ENCODE assay signal across 15 cellular contexts in genomic region chr1:93620841-93621210, GRCh38.
A peak's percentile ranks its signal among the peaks of the same experiment; 100 is the strongest.
DNase-seq lines count a peak whose midpoint lies in the region; ATAC-seq, FAIRE-seq and TF ChIP-seq lines count a peak whose summit lies in the region.
"Had no signal": no experiment of that assay in that cellular context is flagged by ENCODE, and none has a peak within 500 bp of the region (broad histone marks: within the 10 kb centered on the region; RNA-seq: fewer than 3 reads in every experiment).

No MANE protein-coding gene starts in this region.

- in situ Hi-C loops in K562 (cut with MboI): loop anchor here (10.0 kb wide), 1 partner anchor 316 kb away; no protein-coding TSS in a partner anchor

- H4K20me1 ChIP-seq in HCT116 (ENCODE audit: insufficient read depth) (no peaks in the 10 kb centered on the region), K562 (replicated peaks; ENCODE audit: control insufficient read depth, insufficient read depth, low read length) (no peaks in the 10 kb centered on the region)

- no peak for TF ChIP-seq EP300 in K562 (IDR thresholded peaks at IDR 0.05; ENCODE audit: low read length)

- ATAC-seq in HCT116 (peak; percentile 38; the same call in 1 of the 2 replicates), K562 (peak; percentile 65), mucosa of descending colon (peak; percentile 21)
- ATAC-seq: CD8-positive, alpha-beta T cell; effector memory CD8-positive, alpha-beta T cell; gastroesophageal sphincter; T-cell had no signal

- intact Hi-C loops in HCT116 (cut with micrococcal nuclease): no loop called here
- intact Hi-C loops in K562 (cut with micrococcal nuclease): loop anchor here (10.0 kb wide), 1 partner anchor 714 kb away; no protein-coding TSS in a partner anchor
- intact Hi-C loops in mucosa of descending colon (cut with DNase I, micrococcal nuclease): loop anchor here in 1 of 2 donors (10.0 kb wide), 2 partner anchors 194 to 224 kb away; no protein-coding TSS in a partner anchor

- H3K36me3 ChIP-seq in HCT116 (ENCODE audit: control insufficient read depth in 1 of 2, insufficient read depth in 2 of 2, low read length in 2 of 2): no peaks in the 10 kb centered on the region; a peak in 1 of 4 replicates
- no peaks in the 10 kb centered on the region for H3K36me3 ChIP-seq in K562 (ENCODE audit: control insufficient read depth, insufficient read depth, low read length)
- no peaks in the 10 kb centered on the region for H3K36me3 ChIP-seq in mucosa of descending colon (ENCODE audit: low read depth)
- H3K36me3 ChIP-seq: gastroesophageal sphincter, thoracic aorta had no signal

- H3K9me1 ChIP-seq in K562 (ENCODE audit: control insufficient read depth, insufficient read depth, low read length): no peaks in the 10 kb centered on the region

- H2AFZ ChIP-seq in HCT116 (ENCODE audit: low read depth, low read length, poor library complexity, severe bottlenecking): no peak overlapping the region
- no peak overlapping the region for H2AFZ ChIP-seq in K562 (ENCODE audit: low read depth, low read length)

- WGBS in K562 (ENCODE audit: insufficient coverage, low coverage, missing lambda C conversion rate): 7% methylated on average over 4 of the region's 4 CpGs

- BruUV-seq in HCT116 (replicated peaks; lab: Mats Ljungman, UMichigan) (no TSS peak), K562 (replicated peaks; lab: Mats Ljungman, UMichigan) (no TSS peak)

- TF ChIP-seq POLR2A in HCT116 (IDR thresholded peaks at IDR 0.05; ENCODE audit: borderline replicate concordance, extremely low read depth, insufficient read depth, insufficient read length) (no peak), K562 (conservative IDR thresholded peaks at IDR 0.05) (no peak)

- peak; percentile 26 for DNase-seq in AG20443 (ENCODE audit: low spot score)
- no peak for DNase-seq in HCT116 (ENCODE audit: low read depth, low spot score)
- DNase-seq in K562 (ENCODE audit: extremely low read depth in 1 of 4, low spot score in 3 of 4): peak; percentile 22 to 63 (median 41)
- DNase-seq in mucosa of descending colon: peak; percentile 76 to 83 (median 78)
- DNase-seq in stimulated activated CD4-positive, alpha-beta T cell treated with anti-CD3 and anti-CD28 coated beads, Interleukin-2, amount 100 ng/mL, for 48 hours: no peak
- DNase-seq in epidermal melanocyte (ENCODE audit: insufficient read length, low spot score): no peak
- no peak for DNase-seq in NCI-H2107 treated with DMSO at 0.1 percent for 48 hours (lab: John Stamatoyannopoulos, UW; ENCODE audit: unreplicated experiment)
- DNase-seq in NOMO-1 (lab: John Stamatoyannopoulos, UW; ENCODE audit: unreplicated experiment in 2 of 2): no peak
- DNase-seq: activated B cell treated with CpG ODN at 0.5 μM for 24 hours; CD8-positive, alpha-beta T cell; effector memory CD8-positive, alpha-beta T cell; posterior cingulate gyrus; T-cell had no signal

- no peaks in the 10 kb centered on the region for H3K27me3 ChIP-seq in HCT116 (ENCODE audit: insufficient read depth, low read length)
- H3K27me3 ChIP-seq in K562 (ENCODE audit: control insufficient read depth in 2 of 2, insufficient read depth in 2 of 2, low read length in 2 of 2): no peaks in the 10 kb centered on the region
- H3K27me3 ChIP-seq: gastroesophageal sphincter had no signal

- no peak for TF ChIP-seq CTCF in HCT116 (IDR thresholded peaks at IDR 0.05 in 2 of 3, conservative IDR thresholded peaks at IDR 0.05 in 1 of 3; ENCODE audit: borderline replicate concordance in 1 of 3, insufficient read depth in 1 of 3, low read depth in 2 of 3, low read length in 2 of 3)
- no peak for TF ChIP-seq CTCF in K562 (IDR thresholded peaks at IDR 0.05 in 2 of 3, conservative IDR thresholded peaks at IDR 0.05 in 1 of 3; ENCODE audit: insufficient read depth in 2 of 3, low read depth in 1 of 3, low read length in 3 of 3)
- no peak for TF ChIP-seq CTCF in mucosa of descending colon (IDR thresholded peaks at IDR 0.05)

- POLR2A ChIA-PET in HCT116 (lab: Charles Lee): no interaction called here
- POLR2A ChIA-PET in K562 (lab: Yijun Ruan, JAX): no interaction called here

- TF ChIP-seq RAD21 in HCT116 (IDR thresholded peaks at IDR 0.05; ENCODE audit: low read depth) (no peak), K562 (CRISPR knock-in tag; conservative IDR thresholded peaks at IDR 0.05 in 1 of 2, IDR thresholded peaks at IDR 0.05 in 1 of 2) (no peak)

- RAD21 ChIA-PET in HCT116 (lab: Charles Lee; ENCODE audit: low non-redundant PET in 1 of 2, low total read pairs in 2 of 2, uncharacterized antibody in 2 of 2, unreplicated experiment in 2 of 2): no interaction called here

- H3K9me3 ChIP-seq in HCT116 (ENCODE audit: control insufficient read depth in 1 of 2, insufficient read depth in 1 of 2, low read depth in 1 of 2, low read length in 2 of 2) (no peaks in the 10 kb centered on the region), K562 (replicated peaks; ENCODE audit: control insufficient read depth, insufficient read depth, low read depth, low read length) (no peaks in the 10 kb centered on the region), mucosa of descending colon (no peaks in the 10 kb centered on the region)
- H3K9me3 ChIP-seq: gastroesophageal sphincter, thoracic aorta had no signal

- H3K4me3 ChIP-seq in HCT116 (replicated peaks in 1 of 2; ENCODE audit: low read depth in 1 of 2, low read length in 2 of 2) (no peak overlapping the region), K562 (no peak overlapping the region), mucosa of descending colon (no peak overlapping the region)
- H3K4me3 ChIP-seq: gastroesophageal sphincter, thoracic aorta had no signal

- H3K4me2 ChIP-seq in HCT116 (ENCODE audit: low read length) (peak overlapping the region; percentile 58; the same call in 1 of the 2 replicates), K562 (ENCODE audit: insufficient read depth, low read length) (no peak overlapping the region)

- CTCF ChIA-PET in HCT116 (lab: Charles Lee) (no interaction called here), K562 (lab: Yijun Ruan, JAX; ENCODE audit: low intra/inter-chr PET ratio) (no interaction called here)

- H3K4me1 ChIP-seq in HCT116 (ENCODE audit: control insufficient read depth in 1 of 2, insufficient read depth in 2 of 2, low read length in 2 of 2): peaks cover 58 to 98% of the 10 kb centered on the region in 2 experiments
- no peaks in the 10 kb centered on the region; a peak in 3 of 5 replicates for H3K4me1 ChIP-seq in K562 (replicated peaks in 1 of 2; ENCODE audit: control insufficient read depth in 2 of 2, insufficient read depth in 2 of 2, low read length in 2 of 2)
- peaks cover 38% of the 10 kb centered on the region for H3K4me1 ChIP-seq in mucosa of descending colon (ENCODE audit: low read depth)

- no peak for FAIRE-seq in K562 (lab: Jason Lieb, UNC)

- H3K9ac ChIP-seq in HCT116 (ENCODE audit: low read length): no peak overlapping the region
- no peak overlapping the region for H3K9ac ChIP-seq in K562 (ENCODE audit: insufficient read depth in 1 of 2, low read depth in 2 of 2, low read length in 2 of 2)

- no peaks in the 10 kb centered on the region for H3K9me2 ChIP-seq in HCT116 (ENCODE audit: insufficient read depth)

- H3K79me2 ChIP-seq in HCT116 (ENCODE audit: insufficient read depth, low read length): peaks cover 96% of the 10 kb centered on the region
- no peaks in the 10 kb centered on the region for H3K79me2 ChIP-seq in K562 (ENCODE audit: control insufficient read depth, insufficient read depth, low read length)

- no peak overlapping the region for H3K27ac ChIP-seq in HCT116 (ENCODE audit: low read depth, low read length)
- H3K27ac ChIP-seq in K562 (ENCODE audit: extremely low read depth, low read depth, low read length): no peak overlapping the region
- H3K27ac ChIP-seq: gastroesophageal sphincter, thoracic aorta had no signal

TF ChIP-seq in HCT116, 20 proteins besides CTCF, POLR2A, EP300 and RAD21 (continues in another document):
- TF ChIP-seq YY1 (IDR thresholded peaks at IDR 0.05; ENCODE audit: extremely low read depth, insufficient replicate concordance, low read depth, low read length): no peak
- no peak for TF ChIP-seq CEBPB (IDR thresholded peaks at IDR 0.05; ENCODE audit: low read depth)
- no peak for TF ChIP-seq JUND (IDR thresholded peaks at IDR 0.05)
- TF ChIP-seq EZH2 (IDR thresholded peaks at IDR 0.05): no peak
- no peak for TF ChIP-seq TCF7L2 (IDR thresholded peaks at IDR 0.05; ENCODE audit: borderline replicate concordance, extremely low read depth, insufficient read depth, insufficient read length)
- no peak for TF ChIP-seq EGR1 (IDR thresholded peaks at IDR 0.05; ENCODE audit: low read depth)
- no peak for TF ChIP-seq POLR2AphosphoS5 (IDR thresholded peaks at IDR 0.05; ENCODE audit: low read depth, low read length)
- no peak for TF ChIP-seq CBX3 (IDR thresholded peaks at IDR 0.05; ENCODE audit: low read depth)
- no peak for TF ChIP-seq SRF (IDR thresholded peaks at IDR 0.05; ENCODE audit: low read depth)
- TF ChIP-seq FOSL1 (IDR thresholded peaks at IDR 0.05; ENCODE audit: low read depth): no peak

TF ChIP-seq in K562, 482 proteins besides CTCF, POLR2A, EP300 and RAD21 (continues in another document):
- TF ChIP-seq KLF13 (tag; IDR thresholded peaks at IDR 0.05; ENCODE audit: borderline replicate concordance, low read depth): no peak
- no peak for TF ChIP-seq NELFE (IDR thresholded peaks at IDR 0.05; ENCODE audit: insufficient read depth, insufficient read length)
- no peak for TF ChIP-seq TGIF2 (CRISPR knock-in tag; IDR thresholded peaks at IDR 0.05)
- no peak for TF ChIP-seq TFAM (CRISPR knock-in tag; conservative IDR thresholded peaks at IDR 0.05)
- no peak for TF ChIP-seq E2F4 (CRISPR knock-in tag; IDR thresholded peaks at IDR 0.05; ENCODE audit: low read depth)
- no peak for TF ChIP-seq NR2C2 (CRISPR knock-in tag; IDR thresholded peaks at IDR 0.05)
- TF ChIP-seq NR2C2 (tag; IDR thresholded peaks at IDR 0.05): no peak
- TF ChIP-seq SAP30 (IDR thresholded peaks at IDR 0.05; ENCODE audit: borderline replicate concordance, insufficient read depth, low read depth, low read length, poor library complexity, severe bottlenecking): no peak
- no peak for TF ChIP-seq BHLHE40 (IDR thresholded peaks at IDR 0.05; ENCODE audit: low read length)
- no peak for TF ChIP-seq DLX4 (CRISPR knock-in tag; IDR thresholded peaks at IDR 0.05)
- TF ChIP-seq HEY1 (CRISPR knock-in tag; IDR thresholded peaks at IDR 0.05; ENCODE audit: borderline replicate concordance): no peak

Comparison
In these comparisons a context has a peak if more than half of its experiments do, and no peak if none do; other contexts are left out.
1. DNase-seq: peak in AG20443 (single experiment), K562 (4 of 4) and mucosa of descending colon (3 of 3); none in HCT116 (single experiment), stimulated activated CD4-positive, alpha-beta T cell treated with anti-CD3 and anti-CD28 coated beads, Interleukin-2, amount 100 ng/mL, for 48 hours (0 of 2), epidermal melanocyte (single experiment), NCI-H2107 treated with DMSO at 0.1 percent for 48 hours (single experiment) and NOMO-1 (0 of 2).
2. Peak in every context shown above with its lines, with median percentiles within 50 percentile points of each other: ATAC-seq.